Comparison of ENCODE assay signal across 19 cellular contexts in genomic region chr2:10058251-10059015, GRCh38. TPM values are rescaled to one million over a fixed set of nuclear protein-coding genes. Genes with fewer than 3 reads are reported as not detected.
DNase-seq lines count a peak whose midpoint lies in the region; ATAC-seq, FAIRE-seq and TF ChIP-seq lines count a peak whose summit lies in the region.
"Had no signal": no experiment of that assay in that cellular context is flagged by ENCODE, and none has a peak within 500 bp of the region (broad histone marks: within the 10 kb centered on the region; RNA-seq: fewer than 3 reads in every experiment).

No MANE protein-coding gene starts in this region.

- 90 to 92% (median 92%) methylated on average over 37 to 39 of the region's 39 CpGs for WGBS in small intestine, 3 donors

- POLR2A ChIA-PET in WTC11 (lab: Charles Lee): interaction anchor here (1.0 to 2.0 kb wide), 5 partner anchors 10 to 583 kb away, joined by 4 to 5 read pairs (median 5); partner anchors contain the start of gene KLF11
- POLR2A ChIA-PET in activated CD4-positive, alpha-beta T cell treated with anti-CD3 and anti-CD28 coated beads, Interleukin-2, amount 10 ng/mL, durations not matched to agents 7 days and 5 days (lab: Charles Lee): no interaction called here

- CTCF ChIA-PET in WTC11 (lab: Charles Lee): interaction anchor here (0.6 to 6.2 kb wide), 16 partner anchors 11 to 377 kb away, joined by 3 to 112 read pairs (median 9); no protein-coding TSS in a partner anchor
- CTCF ChIA-PET in activated CD4-positive, alpha-beta T cell treated with anti-CD3 and anti-CD28 coated beads, Interleukin-2, amount 10 ng/mL, durations not matched to agents 7 days and 5 days (lab: Charles Lee): interaction anchor here (1.2 to 3.2 kb wide), 5 partner anchors 10 to 244 kb away, joined by 4 to 18 read pairs (median 9); no protein-coding TSS in a partner anchor

- intact Hi-C loops in kidney (cut with DNase I): loop anchor here (10.0 kb wide), 2 partner anchors 74 to 244 kb away; no protein-coding TSS in a partner anchor

- H3K9me3 Mint-ChIP-seq in WTC11: no peaks in the 10 kb centered on the region
- no peaks in the 10 kb centered on the region for H3K9me3 Mint-ChIP-seq in activated CD4-positive, alpha-beta T cell treated with anti-CD3 and anti-CD28 coated beads, Interleukin-2, amount 10 ng/mL, durations not matched to agents 7 days and 5 days
- H3K9me3 Mint-ChIP-seq: activated CD8-positive, alpha-beta T cell treated with anti-CD3 and anti-CD28 coated beads for 36 hours; activated naive CD4-positive, alpha-beta T cell treated with anti-CD3 and anti-CD28 coated beads, Interleukin-2, amount 10 ng/mL, durations not matched to agents 7 days and 5 days; activated T-cell treated with anti-CD3 and anti-CD28 coated beads, Interleukin-2, amount 50 U/mL, for 4 hours; CD4-positive, CD25-positive, alpha-beta regulatory T cell; natural killer cell had no signal

- no peak overlapping the region for H3K27ac Mint-ChIP-seq in WTC11
- H3K27ac Mint-ChIP-seq in activated CD4-positive, alpha-beta T cell treated with anti-CD3 and anti-CD28 coated beads, Interleukin-2, amount 10 ng/mL, durations not matched to agents 7 days and 5 days: no peak overlapping the region
- H3K27ac Mint-ChIP-seq: activated CD8-positive, alpha-beta T cell treated with anti-CD3 and anti-CD28 coated beads for 36 hours; activated naive CD4-positive, alpha-beta T cell treated with anti-CD3 and anti-CD28 coated beads, Interleukin-2, amount 10 ng/mL, durations not matched to agents 7 days and 5 days; CD4-positive, CD25-positive, alpha-beta regulatory T cell; natural killer cell had no signal

- ATAC-seq in WTC11 (no peak), HG03159 (IDR thresholded peaks at IDR 0.05; ENCODE audit: unreplicated experiment) (no peak), HG02759 (IDR thresholded peaks at IDR 0.05; ENCODE audit: unreplicated experiment) (no peak)

- peaks cover 11% of the 10 kb centered on the region; the same call in 1 of the 2 replicates for H3K36me3 Mint-ChIP-seq in WTC11
- H3K36me3 Mint-ChIP-seq in activated CD4-positive, alpha-beta T cell treated with anti-CD3 and anti-CD28 coated beads, Interleukin-2, amount 10 ng/mL, durations not matched to agents 7 days and 5 days (ENCODE audit: low read depth): peaks cover 1% of the 10 kb centered on the region
- H3K36me3 Mint-ChIP-seq: natural killer cell had no signal

- peak; percentile 25 for DNase-seq in WTC11 (ENCODE audit: low spot score)
- peak; percentile 72 for DNase-seq in kidney
- DNase-seq in small intestine: no peak
- no peak for DNase-seq in activated CD4-positive, alpha-beta T cell treated with anti-CD3 and anti-CD28 coated beads, Interleukin-2, amount 10 ng/mL, durations not matched to agents 7 days and 5 days
- no peak for DNase-seq in NCI-H2107 (lab: John Stamatoyannopoulos, UW)
- DNase-seq: activated CD4-positive, CD25-positive, alpha-beta regulatory T cell; activated CD8-positive, alpha-beta T cell treated with anti-CD3 and anti-CD28 coated beads for 36 hours; activated naive CD4-positive, alpha-beta T cell treated with anti-CD3 and anti-CD28 coated beads, Interleukin-2, amount 10 ng/mL, durations not matched to agents 7 days and 5 days; activated T-cell treated with anti-CD3 and anti-CD28 coated beads, Interleukin-2, amount 50 U/mL, for 4 hours; anterior cingulate cortex; CD4-positive, CD25-positive, alpha-beta regulatory T cell; DND-41; hippocampal formation; natural killer cell; NCI-H1417 treated with DMSO at 0.1 percent for 48 hours had no signal

- no peak for TF ChIP-seq CTCF in WTC11 (IDR thresholded peaks at IDR 0.05)
- no peak for TF ChIP-seq CTCF in kidney (IDR thresholded peaks at IDR 0.05; ENCODE audit: borderline replicate concordance, extremely low read depth, insufficient read depth)

- no peak for FAIRE-seq in kidney (lab: Jason Lieb, UNC)
- FAIRE-seq in small intestine (lab: Jason Lieb, UNC): no peak

- H3K4me3 ChIP-seq in HUES48 (ENCODE audit: low read depth, low read length) (no peak overlapping the region), kidney (ENCODE audit: low read length in 2 of 2) (no peak overlapping the region), small intestine (ENCODE audit: low read depth in 1 of 2, low read length in 2 of 2) (no peak overlapping the region)

- no peak overlapping the region for H3K9ac ChIP-seq in HUES48 (ENCODE audit: low read depth, low read length)
- H3K9ac ChIP-seq in kidney (ENCODE audit: low read length in 2 of 2): no peak overlapping the region

- H3K27ac ChIP-seq in HUES48 (ENCODE audit: low read depth, low read length) (peak overlapping the region; percentile 63), kidney (ENCODE audit: low read depth in 2 of 2, low read length in 2 of 2) (peak overlapping the region in 1 of 2 donors; percentile 59), small intestine (ENCODE audit: low read depth in 1 of 2, low read length in 1 of 2) (peak overlapping the region; percentile 21 to 83)

- H3K4me3 Mint-ChIP-seq in WTC11: no peak overlapping the region
- H3K4me3 Mint-ChIP-seq in activated CD4-positive, alpha-beta T cell treated with anti-CD3 and anti-CD28 coated beads, Interleukin-2, amount 10 ng/mL, durations not matched to agents 7 days and 5 days: no peak overlapping the region
- H3K4me3 Mint-ChIP-seq: activated CD8-positive, alpha-beta T cell treated with anti-CD3 and anti-CD28 coated beads for 36 hours; activated naive CD4-positive, alpha-beta T cell treated with anti-CD3 and anti-CD28 coated beads, Interleukin-2, amount 10 ng/mL, durations not matched to agents 7 days and 5 days; activated T-cell treated with anti-CD3 and anti-CD28 coated beads, Interleukin-2, amount 50 U/mL, for 4 hours; CD4-positive, CD25-positive, alpha-beta regulatory T cell; natural killer cell had no signal

- H3K27me3 ChIP-seq in HUES48 (ENCODE audit: control insufficient read depth, insufficient read depth, low read length) (no peaks in the 10 kb centered on the region), small intestine (ENCODE audit: control insufficient read depth in 2 of 2, insufficient read depth in 2 of 2, low read length in 2 of 2) (no peaks in the 10 kb centered on the region)

- H3K4me1 Mint-ChIP-seq in WTC11: peaks cover 28% of the 10 kb centered on the region
- peaks cover 5% of the 10 kb centered on the region for H3K4me1 Mint-ChIP-seq in activated CD4-positive, alpha-beta T cell treated with anti-CD3 and anti-CD28 coated beads, Interleukin-2, amount 10 ng/mL, durations not matched to agents 7 days and 5 days

- H3K4me1 ChIP-seq in HUES48 (ENCODE audit: control insufficient read depth, insufficient read depth, low read length) (peaks cover 12% of the 10 kb centered on the region), kidney (ENCODE audit: control insufficient read depth in 1 of 2, insufficient read depth in 1 of 2, low read depth in 1 of 2, low read length in 2 of 2) (peaks cover 12 to 16% of the 10 kb centered on the region in 2 donors), small intestine (ENCODE audit: control insufficient read depth in 2 of 2, insufficient read depth in 1 of 2, low read depth in 1 of 2, low read length in 1 of 2) (no peaks in the 10 kb centered on the region)

- no peaks in the 10 kb centered on the region for H3K27me3 Mint-ChIP-seq in WTC11 (ENCODE audit: low read depth)
- no peaks in the 10 kb centered on the region for H3K27me3 Mint-ChIP-seq in activated CD4-positive, alpha-beta T cell treated with anti-CD3 and anti-CD28 coated beads, Interleukin-2, amount 10 ng/mL, durations not matched to agents 7 days and 5 days
- H3K27me3 Mint-ChIP-seq: CD4-positive, CD25-positive, alpha-beta regulatory T cell had no signal

- H3K9me3 ChIP-seq in HUES48 (ENCODE audit: control insufficient read depth, insufficient read depth, low read length): no peaks in the 10 kb centered on the region
- H3K9me3 ChIP-seq in kidney (ENCODE audit: control insufficient read depth in 1 of 2, low read length in 2 of 2): no peaks in the 10 kb centered on the region
- H3K9me3 ChIP-seq in small intestine (ENCODE audit: control insufficient read depth, low read depth): no peaks in the 10 kb centered on the region

- H3K36me3 ChIP-seq in HUES48 (ENCODE audit: control insufficient read depth, insufficient read depth, low read length) (peaks cover 6% of the 10 kb centered on the region; the same call in 1 of the 2 replicates), kidney (ENCODE audit: control insufficient read depth in 1 of 2, insufficient read depth in 2 of 2, low read length in 2 of 2) (peaks cover 2 to 36% of the 10 kb centered on the region in 2 donors), small intestine (ENCODE audit: control insufficient read depth in 2 of 2, insufficient read depth in 2 of 2, low read length in 2 of 2) (peaks cover 0 to 2% of the 10 kb centered on the region in 2 donors)

TF ChIP-seq in WTC11, 78 proteins besides CTCF, POLR2A, EP300 and RAD21:
- TF ChIP-seq EMX1 (CRISPR knock-in tag; IDR thresholded peaks at IDR 0.05) (no peak), E2F4 (CRISPR knock-in tag; IDR thresholded peaks at IDR 0.05; ENCODE audit: borderline replicate concordance, low read depth) (no peak), TEAD4 (CRISPR knock-in tag; IDR thresholded peaks at IDR 0.05) (no peak)

RNA-seq across cellular contexts. Expression of gene KLF11, which starts 15.1 kb away (rescaled TPM):
- 8.8 to 14.4 TPM (median 13.7 TPM) in 3 replicates for total RNA-seq in WTC11 (2021)
- total RNA-seq in kidney: 34.0 TPM
- 9.4 TPM for polyA plus RNA-seq in kidney (ENCODE audit: insufficient read depth, low read depth, low replicate concordance)
- polyA plus RNA-seq in small intestine: 1 to 10 TPM; 1.8 to 7.5 (median 4.9) TPM
- total RNA-seq in activated CD4-positive, alpha-beta T cell treated with anti-CD3 and anti-CD28 coated beads, Interleukin-2, amount 10 ng/mL, durations not matched to agents 7 days and 5 days: 1 to 10 TPM; 7.2 to 8.6 TPM

RNA-seq across cellular contexts. Expression of gene CYS1, which starts 21.8 kb away (rescaled TPM):
- total RNA-seq in WTC11 (2021) (0.85 to 1.2 TPM (median 1.1 TPM) in 3 replicates), kidney (245 TPM)
- polyA plus RNA-seq in kidney (ENCODE audit: insufficient read depth, low read depth, low replicate concordance) (276 TPM), small intestine (under 1 TPM in 2 of 3 donors, not detected in 1; 0.54 to 0.76 TPM)
- under 1 TPM; 0.15 to 0.17 TPM for total RNA-seq in activated CD4-positive, alpha-beta T cell treated with anti-CD3 and anti-CD28 coated beads, Interleukin-2, amount 10 ng/mL, durations not matched to agents 7 days and 5 days
- total RNA-seq: CD4-positive, CD25-positive, alpha-beta regulatory T cell; HT-29; natural killer cell had no signal
- polyA plus RNA-seq: CD4-positive, CD25-positive, alpha-beta regulatory T cell had no signal

Comparison
In these comparisons a context has a peak if more than half of its experiments do, and no peak if none do; other contexts are left out.
1. DNase-seq: peak in WTC11 (single experiment) and kidney (single experiment); none in small intestine (single experiment), activated CD4-positive, alpha-beta T cell treated with anti-CD3 and anti-CD28 coated beads, Interleukin-2, amount 10 ng/mL, durations not matched to agents 7 days and 5 days (single experiment) and NCI-H2107 (single experiment).
2. RNA of gene CYS1, which starts 21.8 kb away (total RNA-seq): 245 TPM in kidney (single experiment); 0.85 to 1.2 TPM in WTC11 and 0.15 to 0.17 TPM in activated CD4-positive, alpha-beta T cell treated with anti-CD3 and anti-CD28 coated beads, Interleukin-2, amount 10 ng/mL, durations not matched to agents 7 days and 5 days; every median in the first group is over 100 times any median in the second.